1 cellular context compared by ENCODE assay signal in genomic region chr22:37267128-37267587, GRCh38.
A peak's percentile ranks its signal among the peaks of the same experiment; 100 is the strongest.
TF ChIP-seq lines count a peak whose summit lies in the region.

No MANE protein-coding gene starts in this region.

TF ChIP-seq in GM12878, 131 proteins besides CTCF, POLR2A, EP300 and RAD21 (continued from another document):
- TF ChIP-seq MLLT1 (IDR thresholded peaks at IDR 0.05) (no peak; the same call in 1 of the 2 replicates), MAX (IDR thresholded peaks at IDR 0.05; ENCODE audit: low read depth, low read length) (no peak), ZBTB40 (IDR thresholded peaks at IDR 0.05; ENCODE audit: borderline replicate concordance) (no peak; the same call in 1 of the 2 replicates), BACH1 (IDR thresholded peaks at IDR 0.05; ENCODE audit: borderline replicate concordance) (peak; percentile 65; the same call in 1 of the 2 replicates), TCF7 (IDR thresholded peaks at IDR 0.05; ENCODE audit: borderline replicate concordance) (no peak), MTA2 (IDR thresholded peaks at IDR 0.05; ENCODE audit: low read depth) (peak; percentile 18; the same call in 1 of the 2 replicates), LARP7 (IDR thresholded peaks at IDR 0.05) (peak; percentile 34; the same call in 1 of the 2 replicates), HCFC1 (IDR thresholded peaks at IDR 0.05; ENCODE audit: low read length) (no peak), ZZZ3 (IDR thresholded peaks at IDR 0.05; ENCODE audit: control insufficient read depth, insufficient read length, low read depth) (no peak), ZNF687 (IDR thresholded peaks at IDR 0.05) (peak; percentile 58; the same call in 1 of the 2 replicates), IKZF1 (conservative IDR thresholded peaks at IDR 0.05) (peak; percentile 42), E2F4 (IDR thresholded peaks at IDR 0.05; ENCODE audit: low read depth, low read length) (no peak), POLR2AphosphoS2 (IDR thresholded peaks at IDR 0.05; ENCODE audit: low read depth, low read length) (no peak), NR2F1 (conservative IDR thresholded peaks at IDR 0.05) (no peak), RUNX3 (IDR thresholded peaks at IDR 0.05; ENCODE audit: low read length) (peak; percentile 36; the same call in 1 of the 2 replicates), REST (IDR thresholded peaks at IDR 0.05; ENCODE audit: low read depth, low read length) (no peak), BCL3 (IDR thresholded peaks at IDR 0.05; ENCODE audit: borderline replicate concordance, insufficient read depth, low read depth, low read length, poor library complexity, severe bottlenecking) (no peak), CBX5 (IDR thresholded peaks at IDR 0.05; ENCODE audit: low read depth) (peak; percentile 16; the same call in 1 of the 2 replicates), BHLHE40 (IDR thresholded peaks at IDR 0.05; ENCODE audit: borderline replicate concordance in 1 of 2, low read depth in 2 of 2, low read length in 1 of 2) (peak in 1 of 2 experiments; percentile 30; a peak in 1 of 4 replicates), GATAD2B (conservative IDR thresholded peaks at IDR 0.05; ENCODE audit: low read depth) (peak; percentile 65; the same call in 1 of the 2 replicates), NFXL1 (IDR thresholded peaks at IDR 0.05; ENCODE audit: borderline replicate concordance) (no peak), ZNF207 (IDR thresholded peaks at IDR 0.05; ENCODE audit: borderline replicate concordance) (no peak), MEF2B (IDR thresholded peaks at IDR 0.05; ENCODE audit: partially characterized antibody, poor library complexity, severe bottlenecking) (peak; percentile 58), SMC3 (IDR thresholded peaks at IDR 0.05; ENCODE audit: borderline replicate concordance, low read length) (peak; percentile 76; the same call in 1 of the 2 replicates)
